8 cellular contexts compared by ENCODE assay signal in the genomic region with DNA sequence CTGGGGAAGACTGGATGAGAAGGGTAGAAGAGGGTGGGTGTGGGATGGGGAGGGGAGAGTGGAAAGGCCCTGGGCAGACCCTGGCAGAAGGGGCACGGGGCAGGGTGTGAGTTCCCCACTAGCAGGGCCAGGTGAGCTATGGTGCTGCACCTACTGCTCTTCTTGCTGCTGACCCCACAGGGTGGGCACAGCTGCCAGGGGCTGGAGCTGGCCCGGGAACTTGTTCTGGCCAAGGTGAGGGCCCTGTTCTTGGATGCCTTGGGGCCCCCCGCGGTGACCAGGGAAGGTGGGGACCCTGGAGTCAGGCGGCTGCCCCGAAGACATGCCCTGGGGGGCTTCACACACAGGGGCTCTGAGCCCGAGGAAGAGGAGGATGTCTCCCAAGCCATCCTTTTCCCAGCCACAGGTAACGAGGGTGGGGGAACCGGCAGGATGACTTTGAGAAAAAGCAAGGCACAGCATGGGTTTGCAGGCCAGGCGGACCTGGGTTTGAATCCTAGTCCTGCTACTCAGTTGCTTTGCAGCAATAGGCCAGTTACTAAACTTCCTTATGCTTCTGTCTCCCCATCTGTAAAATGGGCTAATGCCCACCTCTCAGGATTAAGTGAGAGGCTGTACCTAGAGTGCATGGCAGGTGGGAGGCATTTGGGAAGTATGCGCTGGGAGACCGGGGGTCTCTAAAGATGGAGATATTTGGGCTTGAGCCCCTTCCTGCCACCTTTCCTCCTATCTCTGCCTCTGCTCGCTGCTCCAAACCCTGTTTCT. TPM values are rescaled to one million over a fixed set of nuclear protein-coding genes. Genes with fewer than 3 reads are reported as not detected.
DNase-seq lines count a peak whose midpoint lies in the region; TF ChIP-seq lines count a peak whose summit lies in the region.

TSS of gene INHA (plus strand) at position 74 of the 765 bp plus-strand sequence. CDS start at position 139, 65 bp downstream.

- H3K4me1 ChIP-seq in colonic mucosa (no peaks in the 10 kb centered on the region), mesodermal cell (ENCODE audit: control insufficient read depth, insufficient read depth, low read length, poor library complexity, severe bottlenecking) (peaks cover 31% of the 10 kb centered on the region), tibial artery (peaks cover 0 to 22% (median 8%) of the 10 kb centered on the region in 4 donors)

- intact Hi-C loops in activated CD4-positive, alpha-beta memory T cell treated with anti-CD3 and anti-CD28 coated beads for 36 hours (cut with micrococcal nuclease) = no loop called here
- intact Hi-C loops in colonic mucosa (cut with DNase I) (no loop called here), tibial artery (cut with DNase I; ENCODE audit: low total_unique reads) (no loop called here)

- WGBS in mesodermal cell (ENCODE audit: insufficient coverage in 2 of 2), 2 experiments = 93 to 94% methylated on average over 10 to 13 of the region's 13 CpGs

- no peaks in the 10 kb centered on the region for H3K36me3 Mint-ChIP-seq in activated CD4-positive, alpha-beta memory T cell treated with anti-CD3 and anti-CD28 coated beads for 36 hours
- H3K36me3 Mint-ChIP-seq in activated CD4-positive, alpha-beta memory T cell treated with anti-CD3 and anti-CD28 coated beads, Interleukin-2, amount 10 ng/mL, durations not matched to agents 7 days and 5 days (ENCODE audit: low read depth) = no peaks in the 10 kb centered on the region

- H3K36me3 ChIP-seq in colonic mucosa (no peaks in the 10 kb centered on the region), mesodermal cell (ENCODE audit: control insufficient read depth, insufficient read depth, low read length) (peaks cover 27% of the 10 kb centered on the region), tibial artery (peaks cover 0 to 8% (median 0%) of the 10 kb centered on the region in 3 donors)

- no peaks in the 10 kb centered on the region for H3K9me3 Mint-ChIP-seq in activated CD4-positive, alpha-beta memory T cell treated with anti-CD3 and anti-CD28 coated beads for 36 hours
- no peaks in the 10 kb centered on the region for H3K9me3 Mint-ChIP-seq in activated CD4-positive, alpha-beta memory T cell treated with anti-CD3 and anti-CD28 coated beads, Interleukin-2, amount 10 ng/mL, durations not matched to agents 7 days and 5 days

- peaks cover 39% of the 10 kb centered on the region for H3K27me3 Mint-ChIP-seq in activated CD4-positive, alpha-beta memory T cell treated with anti-CD3 and anti-CD28 coated beads for 36 hours
- H3K27me3 Mint-ChIP-seq in activated CD4-positive, alpha-beta memory T cell treated with anti-CD3 and anti-CD28 coated beads, Interleukin-2, amount 10 ng/mL, durations not matched to agents 7 days and 5 days = peaks cover 42% of the 10 kb centered on the region

- POLR2A ChIA-PET in activated CD4-positive, alpha-beta memory T cell treated with anti-CD3 and anti-CD28 coated beads for 36 hours (lab: Charles Lee) = no interaction called here
- POLR2A ChIA-PET in activated CD4-positive, alpha-beta memory T cell treated with anti-CD3 and anti-CD28 coated beads, Interleukin-2, amount 10 ng/mL, durations not matched to agents 7 days and 5 days (lab: Charles Lee) = no interaction called here

- H3K27ac ChIP-seq in colonic mucosa = peak within 1 kb of the TSS; percentile 27
- peak within 1 kb of the TSS; percentile 89 for H3K27ac ChIP-seq in mesodermal cell (ENCODE audit: low read depth, low read length, severe bottlenecking)
- H3K27ac ChIP-seq in tibial artery = peak within 1 kb of the TSS; percentile 86 to 87

- H3K4me3 ChIP-seq in colonic mucosa (peak within 1 kb of the TSS; percentile 47), mesodermal cell (ENCODE audit: extremely low read depth, insufficient read depth, low read length, poor library complexity, severe bottlenecking) (peak within 1 kb of the TSS; percentile 58), tibial artery (peak within 1 kb of the TSS; percentile 62 to 70)

- no peak within 1 kb of the TSS for H3K9ac ChIP-seq in colonic mucosa (ENCODE audit: low read depth in 2 of 2, low read length in 2 of 2)

- CTCF ChIA-PET in activated CD4-positive, alpha-beta memory T cell treated with anti-CD3 and anti-CD28 coated beads for 36 hours (lab: Charles Lee) = interaction anchor here (1.7 to 2.1 kb wide), 2 partner anchors 12 to 31 kb away, joined by 4 to 24 read pairs; no protein-coding TSS in a partner anchor
- CTCF ChIA-PET in activated CD4-positive, alpha-beta memory T cell treated with anti-CD3 and anti-CD28 coated beads, Interleukin-2, amount 10 ng/mL, durations not matched to agents 7 days and 5 days (lab: Charles Lee) = interaction anchor here (1.1 kb wide), 1 partner anchor 168 kb away, joined by 3 read pairs; no protein-coding TSS in a partner anchor

- H3K4me3 Mint-ChIP-seq in activated CD4-positive, alpha-beta memory T cell treated with anti-CD3 and anti-CD28 coated beads for 36 hours = peak within 1 kb of the TSS; percentile 8
- no peak within 1 kb of the TSS for H3K4me3 Mint-ChIP-seq in activated CD4-positive, alpha-beta memory T cell treated with anti-CD3 and anti-CD28 coated beads, Interleukin-2, amount 10 ng/mL, durations not matched to agents 7 days and 5 days

- no peaks in the 10 kb centered on the region for H3K4me1 Mint-ChIP-seq in activated CD4-positive, alpha-beta memory T cell treated with anti-CD3 and anti-CD28 coated beads for 36 hours (ENCODE audit: low read depth)
- H3K4me1 Mint-ChIP-seq in activated CD4-positive, alpha-beta memory T cell treated with anti-CD3 and anti-CD28 coated beads, Interleukin-2, amount 10 ng/mL, durations not matched to agents 7 days and 5 days = no peaks in the 10 kb centered on the region

- no peak within 1 kb of the TSS for H3K27ac Mint-ChIP-seq in activated CD4-positive, alpha-beta memory T cell treated with anti-CD3 and anti-CD28 coated beads for 36 hours
- no peak within 1 kb of the TSS for H3K27ac Mint-ChIP-seq in activated CD4-positive, alpha-beta memory T cell treated with anti-CD3 and anti-CD28 coated beads, Interleukin-2, amount 10 ng/mL, durations not matched to agents 7 days and 5 days

- H3K9me3 ChIP-seq in colonic mucosa (no peaks in the 10 kb centered on the region), mesodermal cell (ENCODE audit: control insufficient read depth, low read length) (no peaks in the 10 kb centered on the region), tibial artery (no peaks in the 10 kb centered on the region)

- H3K27me3 ChIP-seq in colonic mucosa (peaks cover 8% of the 10 kb centered on the region), tibial artery (peaks cover 0 to 22% of the 10 kb centered on the region in 2 donors)

- TF ChIP-seq CTCF in colonic mucosa (IDR thresholded peaks at IDR 0.05) (no peak), tibial artery (IDR thresholded peaks at IDR 0.05) (no peak)

- DNase-seq in activated CD4-positive, alpha-beta memory T cell treated with anti-CD3 and anti-CD28 coated beads for 36 hours = no peak
- no peak for DNase-seq in activated CD4-positive, alpha-beta memory T cell treated with anti-CD3 and anti-CD28 coated beads, Interleukin-2, amount 10 ng/mL, durations not matched to agents 7 days and 5 days
- no peak for DNase-seq in colonic mucosa
- DNase-seq in tibial artery = no peak
- no peak for DNase-seq in stimulated activated CD4-positive, alpha-beta T cell treated with anti-CD3 and anti-CD28 coated beads, Interleukin-4, amount 100 ng/mL, for 24 hours
- DNase-seq in NCI-H524 (lab: John Stamatoyannopoulos, UW) = no peak
- DNase-seq in NCI-H526 treated with DMSO at 0.1 percent for 48 hours (lab: John Stamatoyannopoulos, UW) = no peak

RNA-seq across cellular contexts. Expression of gene INHA, which starts in this region (rescaled TPM):
- not detected for total RNA-seq in activated CD4-positive, alpha-beta memory T cell treated with anti-CD3 and anti-CD28 coated beads for 36 hours
- not detected for total RNA-seq in activated CD4-positive, alpha-beta memory T cell treated with anti-CD3 and anti-CD28 coated beads, Interleukin-2, amount 10 ng/mL, durations not matched to agents 7 days and 5 days
- total RNA-seq in colonic mucosa = not detected
- polyA plus RNA-seq in mesodermal cell (2013, experiment 1 of 2) = 0.33 TPM
- 0.51 TPM for polyA plus RNA-seq in mesodermal cell (2013, experiment 2 of 2)

Comparison
In these comparisons a context has a peak if more than half of its experiments do, and no peak if none do; other contexts are left out.
1. H3K27ac ChIP-seq: peak in every context shown above with its lines; median percentile 89 in mesodermal cell; 86 in tibial artery; 27 in colonic mucosa.